In the genomic region with DNA sequence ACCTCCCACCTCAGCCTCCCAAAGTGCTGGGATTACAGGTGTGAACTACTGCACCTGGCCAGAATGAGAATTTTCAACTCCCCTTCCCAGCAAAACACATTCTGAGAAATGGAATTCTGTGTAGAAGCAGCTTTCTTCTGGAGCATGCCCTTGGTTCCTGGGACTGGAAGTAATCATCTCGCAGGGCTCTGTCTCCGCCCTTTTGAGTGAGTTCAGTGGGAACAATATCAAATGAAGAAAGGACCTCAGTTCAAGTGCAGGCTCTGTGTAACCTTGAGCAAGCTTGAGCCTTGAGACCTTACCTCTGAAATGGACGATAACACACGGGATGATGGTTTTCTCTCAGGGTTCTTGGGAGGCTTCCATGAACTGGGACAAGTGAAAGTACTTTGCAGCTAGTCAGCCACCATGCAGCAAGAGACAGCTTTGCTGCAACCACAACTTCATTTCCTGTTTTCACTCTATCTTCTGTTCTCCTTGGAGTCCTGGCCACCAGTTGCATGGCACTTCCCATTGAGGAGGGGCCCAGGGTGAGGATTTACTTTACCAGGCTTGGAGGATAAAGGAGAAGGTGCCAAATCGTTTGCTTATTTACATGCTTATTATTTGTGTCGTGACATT, we compare ENCODE assay signal across 3 cellular contexts.
TF ChIP-seq lines count a peak whose summit lies in the region.

No MANE protein-coding gene starts in this region.

TF ChIP-seq in SK-N-SH, 30 proteins besides CTCF, POLR2A, EP300 and RAD21 (continues in another document):
- TF ChIP-seq MXI1 (IDR thresholded peaks at IDR 0.05; ENCODE audit: low read depth, low read length) (no peak), CHD2 (IDR thresholded peaks at IDR 0.05; ENCODE audit: low read length, partially characterized antibody) (no peak), POLR2AphosphoS5 (IDR thresholded peaks at IDR 0.05; ENCODE audit: low read depth, low read length) (no peak), FOXM1 (IDR thresholded peaks at IDR 0.05; ENCODE audit: low read depth) (no peak), TEAD4 (IDR thresholded peaks at IDR 0.05; ENCODE audit: borderline replicate concordance, insufficient read depth) (no peak), TAF1 (IDR thresholded peaks at IDR 0.05; ENCODE audit: borderline replicate concordance, low read depth, low read length) (no peak), GABPA (IDR thresholded peaks at IDR 0.05; ENCODE audit: low read depth) (no peak), FOSL2 (IDR thresholded peaks at IDR 0.05; ENCODE audit: borderline replicate concordance, low read depth) (no peak), ELF1 (IDR thresholded peaks at IDR 0.05) (no peak), YY1 (IDR thresholded peaks at IDR 0.05; ENCODE audit: low read depth) (no peak)
- TF ChIP-seq, protein P1, sequence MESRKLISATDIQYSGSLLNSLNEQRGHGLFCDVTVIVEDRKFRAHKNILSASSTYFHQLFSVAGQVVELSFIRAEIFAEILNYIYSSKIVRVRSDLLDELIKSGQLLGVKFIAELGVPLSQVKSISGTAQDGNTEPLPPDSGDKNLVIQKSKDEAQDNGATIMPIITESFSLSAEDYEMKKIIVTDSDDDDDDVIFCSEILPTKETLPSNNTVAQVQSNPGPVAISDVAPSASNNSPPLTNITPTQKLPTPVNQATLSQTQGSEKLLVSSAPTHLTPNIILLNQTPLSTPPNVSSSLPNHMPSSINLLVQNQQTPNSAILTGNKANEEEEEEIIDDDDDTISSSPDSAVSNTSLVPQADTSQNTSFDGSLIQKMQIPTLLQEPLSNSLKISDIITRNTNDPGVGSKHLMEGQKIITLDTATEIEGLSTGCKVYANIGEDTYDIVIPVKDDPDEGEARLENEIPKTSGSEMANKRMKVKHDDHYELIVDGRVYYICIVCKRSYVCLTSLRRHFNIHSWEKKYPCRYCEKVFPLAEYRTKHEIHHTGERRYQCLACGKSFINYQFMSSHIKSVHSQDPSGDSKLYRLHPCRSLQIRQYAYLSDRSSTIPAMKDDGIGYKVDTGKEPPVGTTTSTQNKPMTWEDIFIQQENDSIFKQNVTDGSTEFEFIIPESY (IDR thresholded peaks at IDR 0.05; ENCODE audit: borderline replicate concordance, low read depth), result no peak
- TF ChIP-seq, protein P2, sequence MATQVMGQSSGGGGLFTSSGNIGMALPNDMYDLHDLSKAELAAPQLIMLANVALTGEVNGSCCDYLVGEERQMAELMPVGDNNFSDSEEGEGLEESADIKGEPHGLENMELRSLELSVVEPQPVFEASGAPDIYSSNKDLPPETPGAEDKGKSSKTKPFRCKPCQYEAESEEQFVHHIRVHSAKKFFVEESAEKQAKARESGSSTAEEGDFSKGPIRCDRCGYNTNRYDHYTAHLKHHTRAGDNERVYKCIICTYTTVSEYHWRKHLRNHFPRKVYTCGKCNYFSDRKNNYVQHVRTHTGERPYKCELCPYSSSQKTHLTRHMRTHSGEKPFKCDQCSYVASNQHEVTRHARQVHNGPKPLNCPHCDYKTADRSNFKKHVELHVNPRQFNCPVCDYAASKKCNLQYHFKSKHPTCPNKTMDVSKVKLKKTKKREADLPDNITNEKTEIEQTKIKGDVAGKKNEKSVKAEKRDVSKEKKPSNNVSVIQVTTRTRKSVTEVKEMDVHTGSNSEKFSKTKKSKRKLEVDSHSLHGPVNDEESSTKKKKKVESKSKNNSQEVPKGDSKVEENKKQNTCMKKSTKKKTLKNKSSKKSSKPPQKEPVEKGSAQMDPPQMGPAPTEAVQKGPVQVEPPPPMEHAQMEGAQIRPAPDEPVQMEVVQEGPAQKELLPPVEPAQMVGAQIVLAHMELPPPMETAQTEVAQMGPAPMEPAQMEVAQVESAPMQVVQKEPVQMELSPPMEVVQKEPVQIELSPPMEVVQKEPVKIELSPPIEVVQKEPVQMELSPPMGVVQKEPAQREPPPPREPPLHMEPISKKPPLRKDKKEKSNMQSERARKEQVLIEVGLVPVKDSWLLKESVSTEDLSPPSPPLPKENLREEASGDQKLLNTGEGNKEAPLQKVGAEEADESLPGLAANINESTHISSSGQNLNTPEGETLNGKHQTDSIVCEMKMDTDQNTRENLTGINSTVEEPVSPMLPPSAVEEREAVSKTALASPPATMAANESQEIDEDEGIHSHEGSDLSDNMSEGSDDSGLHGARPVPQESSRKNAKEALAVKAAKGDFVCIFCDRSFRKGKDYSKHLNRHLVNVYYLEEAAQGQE (IDR thresholded peaks at IDR 0.05; ENCODE audit: low read depth, low read length), result no peak
- TF ChIP-seq, protein P3, sequence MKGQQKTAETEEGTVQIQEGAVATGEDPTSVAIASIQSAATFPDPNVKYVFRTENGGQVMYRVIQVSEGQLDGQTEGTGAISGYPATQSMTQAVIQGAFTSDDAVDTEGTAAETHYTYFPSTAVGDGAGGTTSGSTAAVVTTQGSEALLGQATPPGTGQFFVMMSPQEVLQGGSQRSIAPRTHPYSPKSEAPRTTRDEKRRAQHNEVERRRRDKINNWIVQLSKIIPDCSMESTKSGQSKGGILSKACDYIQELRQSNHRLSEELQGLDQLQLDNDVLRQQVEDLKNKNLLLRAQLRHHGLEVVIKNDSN (IDR thresholded peaks at IDR 0.05; ENCODE audit: borderline replicate concordance, low read depth), result no peak

TF ChIP-seq in SK-N-SH treated with all-trans-retinoic acid at 6 μM for 48 hours, 23 proteins besides CTCF, POLR2A, EP300 and RAD21:
- TF ChIP-seq, protein P4, sequence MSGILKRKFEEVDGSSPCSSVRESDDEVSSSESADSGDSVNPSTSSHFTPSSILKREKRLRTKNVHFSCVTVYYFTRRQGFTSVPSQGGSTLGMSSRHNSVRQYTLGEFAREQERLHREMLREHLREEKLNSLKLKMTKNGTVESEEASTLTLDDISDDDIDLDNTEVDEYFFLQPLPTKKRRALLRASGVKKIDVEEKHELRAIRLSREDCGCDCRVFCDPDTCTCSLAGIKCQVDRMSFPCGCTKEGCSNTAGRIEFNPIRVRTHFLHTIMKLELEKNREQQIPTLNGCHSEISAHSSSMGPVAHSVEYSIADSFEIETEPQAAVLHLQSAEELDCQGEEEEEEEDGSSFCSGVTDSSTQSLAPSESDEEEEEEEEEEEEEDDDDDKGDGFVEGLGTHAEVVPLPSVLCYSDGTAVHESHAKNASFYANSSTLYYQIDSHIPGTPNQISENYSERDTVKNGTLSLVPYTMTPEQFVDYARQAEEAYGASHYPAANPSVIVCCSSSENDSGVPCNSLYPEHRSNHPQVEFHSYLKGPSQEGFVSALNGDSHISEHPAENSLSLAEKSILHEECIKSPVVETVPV (CRISPR knock-in tag; IDR thresholded peaks at IDR 0.05), result no peak
- no peak for TF ChIP-seq TCF4 (CRISPR knock-in tag; IDR thresholded peaks at IDR 0.05; ENCODE audit: borderline replicate concordance)
- TF ChIP-seq ZNF565 (CRISPR knock-in tag; conservative IDR thresholded peaks at IDR 0.05; ENCODE audit: low read depth), result no peak
- TF ChIP-seq TOX (CRISPR knock-in tag; IDR thresholded peaks at IDR 0.05; ENCODE audit: borderline replicate concordance), result no peak
- no peak for TF ChIP-seq ESRRG (CRISPR knock-in tag; IDR thresholded peaks at IDR 0.05)
- TF ChIP-seq ZFP30 (CRISPR knock-in tag; IDR thresholded peaks at IDR 0.05), result no peak
- TF ChIP-seq RARB (CRISPR knock-in tag; IDR thresholded peaks at IDR 0.05), result no peak
- TF ChIP-seq ZNF70 (CRISPR knock-in tag; IDR thresholded peaks at IDR 0.05), result no peak
- no peak for TF ChIP-seq CSDC2 (CRISPR knock-in tag; IDR thresholded peaks at IDR 0.05)
- TF ChIP-seq GLIS3 (CRISPR knock-in tag; IDR thresholded peaks at IDR 0.05), result no peak
- no peak for TF ChIP-seq PPARA (CRISPR knock-in tag; IDR thresholded peaks at IDR 0.05; ENCODE audit: borderline replicate concordance)
- no peak for TF ChIP-seq ARNTL (CRISPR knock-in tag; IDR thresholded peaks at IDR 0.05; ENCODE audit: borderline replicate concordance, low read depth)
TF ChIP-seq in SK-N-SH treated with all-trans-retinoic acid at 6 μM for 48 hours: peak in this region for 0.

TF ChIP-seq in H1, 55 proteins besides CTCF, POLR2A, EP300 and RAD21:
- TF ChIP-seq HDAC6 (IDR thresholded peaks at IDR 0.05; ENCODE audit: low read depth, low read length) (no peak), EGR1 (IDR thresholded peaks at IDR 0.05; ENCODE audit: borderline replicate concordance, low read depth, low read length) (no peak), RBBP5 (IDR thresholded peaks at IDR 0.05; ENCODE audit: borderline replicate concordance, low read depth, low read length) (no peak), RXRA (IDR thresholded peaks at IDR 0.05; ENCODE audit: insufficient read depth, low read depth, low read length) (no peak), EZH2 (IDR thresholded peaks at IDR 0.05; ENCODE audit: low read depth, low read length, severe bottlenecking) (no peak), GABPA (IDR thresholded peaks at IDR 0.05; ENCODE audit: borderline replicate concordance, insufficient read depth, low read length) (no peak), ZNF274 (IDR thresholded peaks at IDR 0.05; ENCODE audit: borderline replicate concordance, extremely low read depth, low read length) (no peak)
- TF ChIP-seq, protein P5, sequence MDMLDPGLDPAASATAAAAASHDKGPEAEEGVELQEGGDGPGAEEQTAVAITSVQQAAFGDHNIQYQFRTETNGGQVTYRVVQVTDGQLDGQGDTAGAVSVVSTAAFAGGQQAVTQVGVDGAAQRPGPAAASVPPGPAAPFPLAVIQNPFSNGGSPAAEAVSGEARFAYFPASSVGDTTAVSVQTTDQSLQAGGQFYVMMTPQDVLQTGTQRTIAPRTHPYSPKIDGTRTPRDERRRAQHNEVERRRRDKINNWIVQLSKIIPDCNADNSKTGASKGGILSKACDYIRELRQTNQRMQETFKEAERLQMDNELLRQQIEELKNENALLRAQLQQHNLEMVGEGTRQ (IDR thresholded peaks at IDR 0.05; ENCODE audit: low read length), result no peak
TF ChIP-seq in H1: peak in this region for 0.
